14 cellular contexts compared by ENCODE assay signal in the genomic region with DNA sequence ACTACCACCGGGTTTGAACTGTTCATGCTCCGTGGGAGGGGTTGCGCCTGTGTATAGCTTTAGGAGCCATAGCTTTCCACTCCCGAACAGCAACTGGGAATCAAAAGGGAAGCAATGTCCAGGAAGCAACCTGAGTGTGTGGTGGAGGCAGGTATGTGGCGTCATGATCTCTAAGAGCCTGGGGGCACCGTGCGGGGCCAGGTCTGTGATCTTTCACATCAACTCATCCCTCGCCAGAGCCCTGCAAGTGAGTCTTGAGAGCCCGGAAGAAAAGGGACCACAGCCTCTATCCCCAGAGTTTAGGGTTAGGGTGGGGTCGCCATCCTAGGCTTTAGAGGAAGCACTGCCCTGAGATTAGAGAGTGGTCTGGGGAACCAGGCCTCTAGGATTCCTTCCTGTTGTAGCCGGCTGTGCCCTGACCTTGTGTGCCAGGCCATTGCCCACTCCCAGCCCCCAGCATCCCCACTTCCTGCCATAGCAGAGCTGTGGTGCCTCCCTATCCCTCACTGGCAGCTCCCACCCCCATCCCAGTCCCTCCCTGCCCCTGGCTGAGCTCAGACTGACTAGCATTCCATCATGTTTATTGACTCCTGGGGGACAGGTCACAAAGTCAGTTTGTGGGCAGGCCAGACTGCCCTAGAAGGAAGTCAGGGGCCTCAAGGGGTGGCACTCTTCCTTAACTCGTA. TPM values are rescaled to one million over a fixed set of nuclear protein-coding genes. Genes with fewer than 3 reads are reported as not detected.
A peak's percentile ranks its signal among the peaks of the same experiment; 100 is the strongest.
DNase-seq lines count a peak whose midpoint lies in the region; ATAC-seq and TF ChIP-seq lines count a peak whose summit lies in the region.
"Had no signal": no experiment of that assay in that cellular context is flagged by ENCODE, and none has a peak within 500 bp of the region (broad histone marks: within the 10 kb centered on the region; RNA-seq: fewer than 3 reads in every experiment).

No MANE protein-coding gene starts in this region.

- peaks cover 17% of the 10 kb centered on the region for H3K36me3 Mint-ChIP-seq in central memory CD8-positive, alpha-beta T cell (ENCODE audit: insufficient read depth)
- H3K36me3 Mint-ChIP-seq in naive B cell: peaks cover 4 to 18% of the 10 kb centered on the region in 2 donors

- no peak overlapping the region for H3K9ac ChIP-seq in BLaER1 treated with 17β-estradiol and CSF1 and Interleukin-3, amounts not matched to agents 10 nM and 100 nM

- H3K36me3 ChIP-seq in BLaER1 treated with 17β-estradiol and CSF1 and Interleukin-3, amounts not matched to agents 10 nM and 100 nM: peaks cover 0 to 21% (median 0%) of the 10 kb centered on the region in 11 experiments; a peak in 5 of 22 replicates
- H3K36me3 ChIP-seq: thoracic aorta had no signal

- H3K4me3 Mint-ChIP-seq in central memory CD8-positive, alpha-beta T cell: peak overlapping the region; percentile 21
- peak overlapping the region in 6 of 8 donors; percentile 65 to 86 (median 78) for H3K4me3 Mint-ChIP-seq in naive B cell

- peak overlapping the region; percentile 43 to 96 (median 91) for H3K4me2 ChIP-seq in BLaER1 treated with 17β-estradiol and CSF1 and Interleukin-3, amounts not matched to agents 10 nM and 100 nM

- H3K27ac ChIP-seq in BLaER1 treated with 17β-estradiol and CSF1 and Interleukin-3, amounts not matched to agents 10 nM and 100 nM: no peak overlapping the region
- H3K27ac ChIP-seq: thoracic aorta had no signal

- in situ Hi-C loops in GM13977 (cut with MboI; ENCODE audit: low pct_unique_long_range_greater_than_20kb, low sequenced_read_pairs, unreplicated experiment): loop anchor here (25.0 kb wide), 1 partner anchor 327 kb away; no protein-coding TSS in a partner anchor

- peaks cover 0 to 40% (median 11%) of the 10 kb centered on the region in 11 experiments; a peak in 10 of 22 replicates for H4K20me1 ChIP-seq in BLaER1 treated with 17β-estradiol and CSF1 and Interleukin-3, amounts not matched to agents 10 nM and 100 nM

- peaks cover 79 to 98% (median 90%) of the 10 kb centered on the region in 11 experiments for H3K27me3 ChIP-seq in BLaER1 treated with 17β-estradiol and CSF1 and Interleukin-3, amounts not matched to agents 10 nM and 100 nM

- ATAC-seq in central memory CD8-positive, alpha-beta T cell (replicated peaks; ENCODE audit: extremely low read depth, poor library complexity, severe bottlenecking): no peak
- no peak for ATAC-seq in naive B cell (ENCODE audit: low read depth in 2 of 2)
- ATAC-seq in GM21737 (IDR thresholded peaks at IDR 0.05; ENCODE audit: unreplicated experiment): no peak
- ATAC-seq: mucosa of descending colon had no signal

- TF ChIP-seq CTCF in GM13977 (IDR thresholded peaks at IDR 0.05; ENCODE audit: extremely low read depth, insufficient read depth, missing control alignments): no peak

- H3K9me3 ChIP-seq in BLaER1 treated with 17β-estradiol and CSF1 and Interleukin-3, amounts not matched to agents 10 nM and 100 nM (replicated peaks in 1 of 11): peaks cover 0 to 15% (median 6%) of the 10 kb centered on the region in 11 experiments; a peak in 6 of 22 replicates
- H3K9me3 ChIP-seq: Caco-2, mucosa of descending colon, thoracic aorta had no signal

- no peak overlapping the region for H3K27ac Mint-ChIP-seq in central memory CD8-positive, alpha-beta T cell (ENCODE audit: low read depth)
- no peak overlapping the region for H3K27ac Mint-ChIP-seq in naive B cell

- no peaks in the 10 kb centered on the region for H3K9me3 Mint-ChIP-seq in central memory CD8-positive, alpha-beta T cell
- peaks cover 0 to 1% (median 0%) of the 10 kb centered on the region in 7 donors for H3K9me3 Mint-ChIP-seq in naive B cell

- peaks cover 54% of the 10 kb centered on the region for H3K4me1 Mint-ChIP-seq in central memory CD8-positive, alpha-beta T cell
- peaks cover 35 to 59% (median 40%) of the 10 kb centered on the region in 3 donors for H3K4me1 Mint-ChIP-seq in naive B cell

- peaks cover 12% of the 10 kb centered on the region for H3K27me3 Mint-ChIP-seq in central memory CD8-positive, alpha-beta T cell
- peaks cover 19 to 27% (median 20%) of the 10 kb centered on the region in 3 donors for H3K27me3 Mint-ChIP-seq in naive B cell

- peak overlapping the region in 2 of 10 experiments; percentile 19 to 44; a peak in 3 of 20 replicates for H3K4me3 ChIP-seq in BLaER1 treated with 17β-estradiol and CSF1 and Interleukin-3, amounts not matched to agents 10 nM and 100 nM
- H3K4me3 ChIP-seq: mucosa of descending colon had no signal

- peaks cover 61 to 82% (median 70%) of the 10 kb centered on the region in 10 experiments for H3K4me1 ChIP-seq in BLaER1 treated with 17β-estradiol and CSF1 and Interleukin-3, amounts not matched to agents 10 nM and 100 nM

- peak; percentile 8 for DNase-seq in GM13977 (ENCODE audit: low spot score)
- no peak for DNase-seq in central memory CD8-positive, alpha-beta T cell (ENCODE audit: low spot score in 2 of 2)
- DNase-seq in naive B cell: no peak
- DNase-seq in activated CD4-positive, alpha-beta T cell treated with anti-CD3 and anti-CD28 coated beads for 4 hours: no peak
- no peak for DNase-seq in stimulated activated CD4-positive, alpha-beta T cell treated with anti-CD3 and anti-CD28 coated beads, Interleukin-2, amount 100 ng/mL, for 24 hours
- DNase-seq in glomerular visceral epithelial cell (ENCODE audit: extremely low spot score): no peak
- DNase-seq: activated CD4-positive, alpha-beta T cell treated with anti-CD3 and anti-CD28 coated beads, Interleukin-2, amount 50 U/mL, for 4 hours; Caco-2; SHP77; stimulated activated CD4-positive, alpha-beta T cell treated with anti-CD3 and anti-CD28 coated beads, Interleukin-4, amount 100 ng/mL, for 1 hour had no signal

RNA-seq across cellular contexts. Expression of gene ADCY4, which starts 0.7 kb away (rescaled TPM):
- polyA plus RNA-seq in naive B cell (ENCODE audit: low read depth in 6 of 6): under 1 TPM in 3 of 6 donors, not detected in 3; 0.29 to 0.53 (median 0.32) TPM

RNA-seq across cellular contexts. Expression of gene RIPK3, which starts 4.2 kb away (rescaled TPM):
- polyA plus RNA-seq in naive B cell (ENCODE audit: low read depth in 6 of 6): 10 to 100 TPM in 2 of 6 donors, 1 to 10 TPM in 3, not detected in 1; 7.7 to 12.9 (median 9.3) TPM

RNA-seq across cellular contexts. Expression of gene LTB4R, which starts 24.3 kb away (rescaled TPM):
- 1 to 10 TPM; 1.4 to 2.4 (median 2.1) TPM for polyA plus RNA-seq in naive B cell (ENCODE audit: low read depth in 6 of 6)

RNA-seq across cellular contexts. Expression of gene LTB4R2, which starts 25.7 kb away (rescaled TPM):
- polyA plus RNA-seq in naive B cell (ENCODE audit: low read depth in 6 of 6): 1 to 10 TPM in 1 of 6 donors, under 1 TPM in 5; 0.28 to 1.2 (median 0.69) TPM

RNA-seq across cellular contexts. Expression of gene CIDEB, which starts 27.8 kb away (rescaled TPM):
- polyA plus RNA-seq in naive B cell (ENCODE audit: low read depth in 6 of 6): 10 to 100 TPM in 1 of 6 donors, 1 to 10 TPM in 5; 4.9 to 10.4 (median 8.1) TPM
